12 cellular contexts compared by ENCODE assay signal in genomic region chr11:102810943-102811528, GRCh38. TPM values are rescaled to one million over a fixed set of nuclear protein-coding genes. Genes with fewer than 3 reads are reported as not detected.
DNase-seq lines count a peak whose midpoint lies in the region; ATAC-seq, FAIRE-seq and TF ChIP-seq lines count a peak whose summit lies in the region.
"Had no signal": no experiment of that assay in that cellular context is flagged by ENCODE, and none has a peak within 500 bp of the region (broad histone marks: within the 10 kb centered on the region; RNA-seq: fewer than 3 reads in every experiment).

No MANE protein-coding gene starts in this region.

- H3K4me3 ChIP-seq in AG04450 (ENCODE audit: low read depth, low read length) = no peak overlapping the region
- H3K4me3 ChIP-seq in RWPE2 (ENCODE audit: severe bottlenecking) = no peak overlapping the region
- no peak overlapping the region for H3K4me3 ChIP-seq in hepatocyte

- 11% methylated on average over 3 of the region's 3 CpGs for WGBS in hepatocyte (ENCODE audit: low lambda C conversion rate, missing lambda C conversion rate)

- DNase-seq in AG04450 (ENCODE audit: low read depth, low spot score) = no peak
- no peak for DNase-seq in GM12892 (ENCODE audit: insufficient read length)
- no peak for DNase-seq in RWPE2 (ENCODE audit: low spot score)
- DNase-seq in hepatocyte (ENCODE audit: low spot score) = peak; percentile 36
- DNase-seq in ureter (ENCODE audit: low spot score) = no peak
- DNase-seq in SIG-M5 treated with dmso at 0.1 percent for 504 hours (lab: John Stamatoyannopoulos, UW; ENCODE audit: unreplicated experiment) = no peak
- DNase-seq in stimulated activated CD4-positive, alpha-beta T cell treated with anti-CD3 and anti-CD28 coated beads, Interleukin-15, amount 100 ng/mL, for 24 hours = no peak
- DNase-seq: amniotic stem cell, nucleus accumbens had no signal

- H3K9me3 ChIP-seq in AG04450 (ENCODE audit: control insufficient read depth, insufficient read depth, low read length) (peaks cover 6% of the 10 kb centered on the region; the same call in 1 of the 2 replicates), RWPE2 (ENCODE audit: severe bottlenecking) (no peaks in the 10 kb centered on the region), hepatocyte (ENCODE audit: low read depth) (no peaks in the 10 kb centered on the region)

- peaks cover 8% of the 10 kb centered on the region for H3K4me1 ChIP-seq in RWPE2 (ENCODE audit: insufficient read depth, poor library complexity, severe bottlenecking)
- H3K4me1 ChIP-seq in hepatocyte (ENCODE audit: insufficient read depth) = no peaks in the 10 kb centered on the region

- ATAC-seq in RWPE2 (ENCODE audit: low read depth) = peak; percentile 78
- ATAC-seq in HG02759 (IDR thresholded peaks at IDR 0.05; ENCODE audit: unreplicated experiment) = no peak

- H4K20me1 ChIP-seq in hepatocyte (ENCODE audit: insufficient read depth, poor library complexity, severe bottlenecking) = no peaks in the 10 kb centered on the region

- TF ChIP-seq CTCF in AG04450 (IDR thresholded peaks at IDR 0.05; ENCODE audit: low read depth, low read length) = peak; percentile 71
- TF ChIP-seq CTCF in RWPE2 (IDR thresholded peaks at IDR 0.05; ENCODE audit: poor library complexity, severe bottlenecking) = peak; percentile 79
- TF ChIP-seq CTCF in hepatocyte (IDR thresholded peaks at IDR 0.05; ENCODE audit: poor library complexity) = peak; percentile 56

- no peaks in the 10 kb centered on the region for H3K9me2 ChIP-seq in hepatocyte (replicated peaks; ENCODE audit: insufficient read depth)

- H3K27ac ChIP-seq in AG04450 (ENCODE audit: low read depth, low read length) = no peak overlapping the region
- no peak overlapping the region for H3K27ac ChIP-seq in RWPE2 (ENCODE audit: poor library complexity, severe bottlenecking)
- H3K27ac ChIP-seq in hepatocyte = no peak overlapping the region

- POLR2A ChIA-PET in AG04450 (lab: Yijun Ruan, JAX) = no interaction called here

- peak overlapping the region; percentile 14 for H2AFZ ChIP-seq in hepatocyte

- peak; percentile 27 for FAIRE-seq in GM12892 (lab: Jason Lieb, UNC)

- H3K27me3 ChIP-seq in AG04450 (ENCODE audit: control insufficient read depth, insufficient read depth, low read length) (no peaks in the 10 kb centered on the region), RWPE2 (ENCODE audit: insufficient read depth, poor library complexity, severe bottlenecking) (no peaks in the 10 kb centered on the region), hepatocyte (no peaks in the 10 kb centered on the region)

- H3K4me2 ChIP-seq in hepatocyte = no peak overlapping the region

- CTCF ChIA-PET in AG04450 (lab: Charles Lee) = interaction anchor here (0.6 to 4.2 kb wide), 17 partner anchors 9 to 244 kb away, joined by 3 to 30 read pairs (median 3); no protein-coding TSS in a partner anchor

- H3K36me3 ChIP-seq in RWPE2 (ENCODE audit: low read depth) (no peaks in the 10 kb centered on the region), hepatocyte (replicated peaks; ENCODE audit: insufficient read depth, low read depth) (no peaks in the 10 kb centered on the region)

- TF ChIP-seq POLR2A in GM12892 (IDR thresholded peaks at IDR 0.05; ENCODE audit: low read depth, low read length) = no peak

- no peaks in the 10 kb centered on the region for H3K79me2 ChIP-seq in hepatocyte

RNA-seq across cellular contexts. Expression of gene MMP1, which starts 13.1 kb away (rescaled TPM):
- polyA plus RNA-seq in AG04450 (2011; rRNA removed) = 33.8 and 41.2 TPM in 2 replicates
- 13.1 and 14.3 TPM in 2 replicates for polyA minus RNA-seq in AG04450 (2011; rRNA and poly(A)+ RNA removed)
- polyA plus RNA-seq in GM12892 (2012; ENCODE audit: missing spikeins) = not detected
- total RNA-seq in hepatocyte = 24.6 and 30.2 TPM in 2 replicates
- polyA plus RNA-seq in hepatocyte = 8.4 and 10.1 TPM in 2 replicates
- 0.57 TPM for total RNA-seq in ureter

RNA-seq across cellular contexts. Expression of gene MMP10, which starts 30.6 kb away (rescaled TPM):
- polyA plus RNA-seq in AG04450 (2011; rRNA removed) (0.87 and 0.97 TPM in 2 replicates), hepatocyte (1.5 TPM in 2 replicates)
- 0.22 and 0.41 TPM in 2 replicates for polyA minus RNA-seq in AG04450 (2011; rRNA and poly(A)+ RNA removed)
- not detected for polyA plus RNA-seq in GM12892 (2012; ENCODE audit: missing spikeins)
- total RNA-seq in hepatocyte (1.2 and 2.3 TPM in 2 replicates), ureter (not detected)
- total RNA-seq: urinary bladder had no signal
- polyA plus RNA-seq: urinary bladder had no signal

RNA-seq across cellular contexts. Expression of gene MMP3, which starts 32.4 kb away (rescaled TPM):
- polyA plus RNA-seq in AG04450 (2011; rRNA removed) (1.2 and 2.1 TPM in 2 replicates), hepatocyte (0.61 and 0.93 TPM in 2 replicates)
- polyA minus RNA-seq in AG04450 (2011; rRNA and poly(A)+ RNA removed) = 0.14 and 0.52 TPM in 2 replicates
- polyA plus RNA-seq in GM12892 (2012; ENCODE audit: missing spikeins) = not detected
- total RNA-seq in hepatocyte (0.97 and 2.8 TPM in 2 replicates), ureter (not detected)
- total RNA-seq: NCI-H460 had no signal

Comparison
In these comparisons a context has a peak if more than half of its experiments do, and no peak if none do; other contexts are left out.
1. RNA of gene MMP1, which starts 13.1 kb away (total RNA-seq): 24.6 to 30.2 TPM in hepatocyte; 0.57 TPM in ureter (single experiment); every median in the first group is over 10 times any median in the second.
2. Peak in every context shown above with its lines, with median percentiles within 50 percentile points of each other: CTCF ChIP-seq.